In the genomic region with DNA sequence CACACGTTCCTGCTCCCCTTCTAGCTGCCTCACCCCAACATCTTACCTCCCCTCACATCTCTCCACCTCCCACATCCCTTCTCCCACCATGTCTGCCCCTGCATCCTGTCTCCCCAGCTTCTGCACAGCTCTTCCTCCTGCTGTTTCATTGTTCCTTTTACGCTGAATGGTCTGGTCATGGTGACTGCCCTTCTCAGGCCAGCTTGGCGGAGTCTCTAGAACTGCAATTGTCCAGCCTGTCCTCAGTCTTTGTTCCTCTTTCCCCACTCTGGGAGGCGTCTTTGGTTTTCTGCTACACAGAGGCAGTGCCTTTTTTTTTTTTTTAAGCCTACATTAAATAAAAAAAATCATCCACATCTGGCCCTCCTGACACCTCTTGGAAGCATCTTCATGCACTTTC, we compare ENCODE assay signal across 14 cellular contexts. TPM values are rescaled to one million over a fixed set of nuclear protein-coding genes. Genes with fewer than 3 reads are reported as not detected.
DNase-seq lines count a peak whose midpoint lies in the region; ATAC-seq, FAIRE-seq and TF ChIP-seq lines count a peak whose summit lies in the region.
"Had no signal": no experiment of that assay in that cellular context is flagged by ENCODE, and none has a peak within 500 bp of the region (broad histone marks: within the 10 kb centered on the region; RNA-seq: fewer than 3 reads in every experiment).

No MANE protein-coding gene starts in this region.

- peak overlapping the region; percentile 81 for H3K27ac ChIP-seq in endodermal cell (ENCODE audit: low read depth, low read length)
- H3K27ac ChIP-seq: A549, transverse colon had no signal

- H3K9me3 ChIP-seq in endodermal cell (ENCODE audit: control insufficient read depth, low read length): no peaks in the 10 kb centered on the region
- H3K9me3 ChIP-seq: A549, body of pancreas, transverse colon had no signal

- CTCF ChIA-PET in activated CD8-positive, alpha-beta T cell treated with anti-CD3 and anti-CD28 coated beads for 36 hours (lab: Charles Lee): no interaction called here
- CTCF ChIA-PET in activated CD8-positive, alpha-beta T cell treated with anti-CD3 and anti-CD28 coated beads, Interleukin-2, amount 10 ng/mL, durations not matched to agents 7 days and 5 days (lab: Charles Lee): no interaction called here

- no peak for TF ChIP-seq CTCF in activated CD8-positive, alpha-beta T cell treated with anti-CD3 and anti-CD28 coated beads for 36 hours (IDR thresholded peaks at IDR 0.05)
- TF ChIP-seq CTCF in endodermal cell (conservative IDR thresholded peaks at IDR 0.05) (no peak), D721Med (IDR thresholded peaks at IDR 0.05; ENCODE audit: insufficient read depth, missing control alignments) (no peak)

- H3K4me1 Mint-ChIP-seq in activated CD8-positive, alpha-beta T cell treated with anti-CD3 and anti-CD28 coated beads for 36 hours (ENCODE audit: low read depth): no peaks in the 10 kb centered on the region
- no peaks in the 10 kb centered on the region for H3K4me1 Mint-ChIP-seq in activated CD8-positive, alpha-beta T cell treated with anti-CD3 and anti-CD28 coated beads, Interleukin-2, amount 10 ng/mL, durations not matched to agents 7 days and 5 days (ENCODE audit: low read depth)
- H3K4me1 Mint-ChIP-seq in endodermal cell: peaks cover 19% of the 10 kb centered on the region

- DNase-seq in activated CD8-positive, alpha-beta T cell treated with anti-CD3 and anti-CD28 coated beads for 36 hours: no peak
- DNase-seq in activated CD8-positive, alpha-beta T cell treated with anti-CD3 and anti-CD28 coated beads, Interleukin-2, amount 10 ng/mL, durations not matched to agents 7 days and 5 days: no peak
- DNase-seq in MV-4-11 (lab: John Stamatoyannopoulos, UW) (peak; percentile 50), endodermal cell (no peak), erythroblast (lab: John Stamatoyannopoulos, UW) (no peak), NCI-H2107 treated with DMSO at 0.1 percent for 48 hours (lab: John Stamatoyannopoulos, UW; ENCODE audit: unreplicated experiment) (no peak), D721Med (ENCODE audit: insufficient read length, low spot score) (no peak)
- peak; percentile 8 for DNase-seq in stimulated activated CD8-positive, alpha-beta memory T cell treated with anti-CD3 and anti-CD28 coated beads, Interleukin-4, amount 100 ng/mL, for 48 hours
- DNase-seq: activated CD4-positive, alpha-beta T cell treated with anti-CD3 and anti-CD28 coated beads for 48 hours; activated effector memory CD4-positive, alpha-beta T cell treated with anti-CD3 and anti-CD28 coated beads, Interleukin-2, amount 50 U/mL, for 16 hours; NCI-H345; transverse colon had no signal

- peaks cover 90% of the 10 kb centered on the region for H3K36me3 ChIP-seq in endodermal cell (ENCODE audit: control insufficient read depth, insufficient read depth, low read length)

- no peaks in the 10 kb centered on the region for H3K9me3 Mint-ChIP-seq in activated CD8-positive, alpha-beta T cell treated with anti-CD3 and anti-CD28 coated beads for 36 hours
- H3K9me3 Mint-ChIP-seq in activated CD8-positive, alpha-beta T cell treated with anti-CD3 and anti-CD28 coated beads, Interleukin-2, amount 10 ng/mL, durations not matched to agents 7 days and 5 days (ENCODE audit: insufficient read depth): no peaks in the 10 kb centered on the region
- no peaks in the 10 kb centered on the region for H3K9me3 Mint-ChIP-seq in endodermal cell

- no peak for ATAC-seq in activated CD8-positive, alpha-beta T cell treated with anti-CD3 and anti-CD28 coated beads for 36 hours
- ATAC-seq in activated CD8-positive, alpha-beta T cell treated with anti-CD3 and anti-CD28 coated beads, Interleukin-2, amount 10 ng/mL, durations not matched to agents 7 days and 5 days: no peak
- ATAC-seq: A549, body of pancreas had no signal

- no peaks in the 10 kb centered on the region for H3K27me3 Mint-ChIP-seq in activated CD8-positive, alpha-beta T cell treated with anti-CD3 and anti-CD28 coated beads for 36 hours
- no peaks in the 10 kb centered on the region for H3K27me3 Mint-ChIP-seq in activated CD8-positive, alpha-beta T cell treated with anti-CD3 and anti-CD28 coated beads, Interleukin-2, amount 10 ng/mL, durations not matched to agents 7 days and 5 days (ENCODE audit: low read depth)
- no peaks in the 10 kb centered on the region for H3K27me3 Mint-ChIP-seq in endodermal cell (ENCODE audit: insufficient read depth)

- POLR2A ChIA-PET in activated CD8-positive, alpha-beta T cell treated with anti-CD3 and anti-CD28 coated beads for 36 hours (lab: Charles Lee): no interaction called here
- POLR2A ChIA-PET in activated CD8-positive, alpha-beta T cell treated with anti-CD3 and anti-CD28 coated beads, Interleukin-2, amount 10 ng/mL, durations not matched to agents 7 days and 5 days (lab: Charles Lee): interaction anchor here (0.7 kb wide), 1 partner anchor 23 kb away, joined by 4 read pairs; no protein-coding TSS in a partner anchor

- H3K9ac ChIP-seq in endodermal cell (ENCODE audit: extremely low read depth, low read length, poor library complexity, severe bottlenecking): no peak overlapping the region

- H3K4me1 ChIP-seq in endodermal cell (ENCODE audit: control insufficient read depth, insufficient read depth, low read length): no peaks in the 10 kb centered on the region
- H3K4me1 ChIP-seq: A549, transverse colon had no signal

- H3K27ac Mint-ChIP-seq in activated CD8-positive, alpha-beta T cell treated with anti-CD3 and anti-CD28 coated beads for 36 hours: peak overlapping the region; percentile 29
- no peak overlapping the region for H3K27ac Mint-ChIP-seq in activated CD8-positive, alpha-beta T cell treated with anti-CD3 and anti-CD28 coated beads, Interleukin-2, amount 10 ng/mL, durations not matched to agents 7 days and 5 days
- no peak overlapping the region for H3K27ac Mint-ChIP-seq in endodermal cell

- no peak overlapping the region for H3K4me3 Mint-ChIP-seq in activated CD8-positive, alpha-beta T cell treated with anti-CD3 and anti-CD28 coated beads for 36 hours
- H3K4me3 Mint-ChIP-seq in activated CD8-positive, alpha-beta T cell treated with anti-CD3 and anti-CD28 coated beads, Interleukin-2, amount 10 ng/mL, durations not matched to agents 7 days and 5 days: no peak overlapping the region
- no peak overlapping the region for H3K4me3 Mint-ChIP-seq in endodermal cell

- no peak for TF ChIP-seq POLR2A in erythroblast (IDR thresholded peaks at IDR 0.05; ENCODE audit: low read length)

- no peaks in the 10 kb centered on the region for H3K27me3 ChIP-seq in endodermal cell (ENCODE audit: control insufficient read depth, insufficient read depth, low read length, poor library complexity, severe bottlenecking)
- H3K27me3 ChIP-seq: body of pancreas, transverse colon had no signal

- no peak for FAIRE-seq in D721Med (lab: Jason Lieb, UNC)
- FAIRE-seq: A549 had no signal

- WGBS in endodermal cell (ENCODE audit: insufficient coverage in 1 of 2, insufficient read length in 1 of 2), 2 experiments: 66 to 88% methylated on average over 3 to 4 of the region's 4 CpGs

- intact Hi-C loops in activated CD8-positive, alpha-beta T cell treated with anti-CD3 and anti-CD28 coated beads for 36 hours (cut with micrococcal nuclease): no loop called here

- H3K36me3 Mint-ChIP-seq in activated CD8-positive, alpha-beta T cell treated with anti-CD3 and anti-CD28 coated beads for 36 hours (ENCODE audit: low read depth): peaks cover 46% of the 10 kb centered on the region
- peaks cover 45% of the 10 kb centered on the region for H3K36me3 Mint-ChIP-seq in activated CD8-positive, alpha-beta T cell treated with anti-CD3 and anti-CD28 coated beads, Interleukin-2, amount 10 ng/mL, durations not matched to agents 7 days and 5 days (ENCODE audit: low read depth)
- peaks cover 54% of the 10 kb centered on the region for H3K36me3 Mint-ChIP-seq in endodermal cell (ENCODE audit: low read depth)

- H3K4me3 ChIP-seq in endodermal cell (ENCODE audit: low read length): no peak overlapping the region
- H3K4me3 ChIP-seq: A549, body of pancreas, transverse colon had no signal

RNA-seq across cellular contexts. Expression of a gene that starts 49.1 kb away (rescaled TPM):
- total RNA-seq in activated CD8-positive, alpha-beta T cell treated with anti-CD3 and anti-CD28 coated beads for 36 hours: 10 to 100 TPM; 13.7 to 14.3 TPM
- total RNA-seq in activated CD8-positive, alpha-beta T cell treated with anti-CD3 and anti-CD28 coated beads, Interleukin-2, amount 10 ng/mL, durations not matched to agents 7 days and 5 days: 10 to 100 TPM; 12.5 to 15.1 TPM
- total RNA-seq in endodermal cell: 10 to 100 TPM; 19.5 to 21.8 TPM
- polyA plus RNA-seq in endodermal cell (2013, experiment 1 of 2): 26.2 TPM
- 23.2 TPM for polyA plus RNA-seq in endodermal cell (2013, experiment 2 of 2)

Comparison
In these comparisons a context has a peak if more than half of its experiments do, and no peak if none do; other contexts are left out.
1. DNase-seq: peak in MV-4-11 (single experiment) and stimulated activated CD8-positive, alpha-beta memory T cell treated with anti-CD3 and anti-CD28 coated beads, Interleukin-4, amount 100 ng/mL, for 48 hours (single experiment); none in activated CD8-positive, alpha-beta T cell treated with anti-CD3 and anti-CD28 coated beads for 36 hours (single experiment), activated CD8-positive, alpha-beta T cell treated with anti-CD3 and anti-CD28 coated beads, Interleukin-2, amount 10 ng/mL, durations not matched to agents 7 days and 5 days (single experiment), endodermal cell (single experiment), erythroblast (0 of 2), NCI-H2107 treated with DMSO at 0.1 percent for 48 hours (single experiment) and D721Med (single experiment).